ENCODE assay signal across 1 cellular context in the genomic region with DNA sequence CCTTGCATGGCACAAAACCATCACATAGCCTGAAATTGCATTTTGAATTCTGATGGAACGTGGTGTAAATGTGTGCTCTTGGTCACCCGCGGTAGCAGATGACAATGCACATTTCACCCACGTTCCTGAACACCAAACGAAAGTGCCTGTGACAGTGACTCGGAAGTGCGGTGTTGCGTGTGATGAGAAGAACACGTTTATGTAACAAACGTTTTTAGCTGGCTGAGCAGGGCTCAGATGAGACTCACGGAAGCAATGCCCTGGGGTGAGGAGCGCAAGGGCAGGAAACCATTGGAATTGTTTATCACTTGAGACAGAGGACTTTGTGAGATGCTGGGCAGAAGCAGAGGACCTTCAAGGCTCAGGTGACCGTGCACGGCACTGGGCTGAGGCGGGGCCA.
TF ChIP-seq lines count a peak whose summit lies in the region.

No MANE protein-coding gene starts in this region.

TF ChIP-seq in H1, 55 proteins besides CTCF, POLR2A, EP300 and RAD21 (continued from another document):
- TF ChIP-seq, protein P1, sequence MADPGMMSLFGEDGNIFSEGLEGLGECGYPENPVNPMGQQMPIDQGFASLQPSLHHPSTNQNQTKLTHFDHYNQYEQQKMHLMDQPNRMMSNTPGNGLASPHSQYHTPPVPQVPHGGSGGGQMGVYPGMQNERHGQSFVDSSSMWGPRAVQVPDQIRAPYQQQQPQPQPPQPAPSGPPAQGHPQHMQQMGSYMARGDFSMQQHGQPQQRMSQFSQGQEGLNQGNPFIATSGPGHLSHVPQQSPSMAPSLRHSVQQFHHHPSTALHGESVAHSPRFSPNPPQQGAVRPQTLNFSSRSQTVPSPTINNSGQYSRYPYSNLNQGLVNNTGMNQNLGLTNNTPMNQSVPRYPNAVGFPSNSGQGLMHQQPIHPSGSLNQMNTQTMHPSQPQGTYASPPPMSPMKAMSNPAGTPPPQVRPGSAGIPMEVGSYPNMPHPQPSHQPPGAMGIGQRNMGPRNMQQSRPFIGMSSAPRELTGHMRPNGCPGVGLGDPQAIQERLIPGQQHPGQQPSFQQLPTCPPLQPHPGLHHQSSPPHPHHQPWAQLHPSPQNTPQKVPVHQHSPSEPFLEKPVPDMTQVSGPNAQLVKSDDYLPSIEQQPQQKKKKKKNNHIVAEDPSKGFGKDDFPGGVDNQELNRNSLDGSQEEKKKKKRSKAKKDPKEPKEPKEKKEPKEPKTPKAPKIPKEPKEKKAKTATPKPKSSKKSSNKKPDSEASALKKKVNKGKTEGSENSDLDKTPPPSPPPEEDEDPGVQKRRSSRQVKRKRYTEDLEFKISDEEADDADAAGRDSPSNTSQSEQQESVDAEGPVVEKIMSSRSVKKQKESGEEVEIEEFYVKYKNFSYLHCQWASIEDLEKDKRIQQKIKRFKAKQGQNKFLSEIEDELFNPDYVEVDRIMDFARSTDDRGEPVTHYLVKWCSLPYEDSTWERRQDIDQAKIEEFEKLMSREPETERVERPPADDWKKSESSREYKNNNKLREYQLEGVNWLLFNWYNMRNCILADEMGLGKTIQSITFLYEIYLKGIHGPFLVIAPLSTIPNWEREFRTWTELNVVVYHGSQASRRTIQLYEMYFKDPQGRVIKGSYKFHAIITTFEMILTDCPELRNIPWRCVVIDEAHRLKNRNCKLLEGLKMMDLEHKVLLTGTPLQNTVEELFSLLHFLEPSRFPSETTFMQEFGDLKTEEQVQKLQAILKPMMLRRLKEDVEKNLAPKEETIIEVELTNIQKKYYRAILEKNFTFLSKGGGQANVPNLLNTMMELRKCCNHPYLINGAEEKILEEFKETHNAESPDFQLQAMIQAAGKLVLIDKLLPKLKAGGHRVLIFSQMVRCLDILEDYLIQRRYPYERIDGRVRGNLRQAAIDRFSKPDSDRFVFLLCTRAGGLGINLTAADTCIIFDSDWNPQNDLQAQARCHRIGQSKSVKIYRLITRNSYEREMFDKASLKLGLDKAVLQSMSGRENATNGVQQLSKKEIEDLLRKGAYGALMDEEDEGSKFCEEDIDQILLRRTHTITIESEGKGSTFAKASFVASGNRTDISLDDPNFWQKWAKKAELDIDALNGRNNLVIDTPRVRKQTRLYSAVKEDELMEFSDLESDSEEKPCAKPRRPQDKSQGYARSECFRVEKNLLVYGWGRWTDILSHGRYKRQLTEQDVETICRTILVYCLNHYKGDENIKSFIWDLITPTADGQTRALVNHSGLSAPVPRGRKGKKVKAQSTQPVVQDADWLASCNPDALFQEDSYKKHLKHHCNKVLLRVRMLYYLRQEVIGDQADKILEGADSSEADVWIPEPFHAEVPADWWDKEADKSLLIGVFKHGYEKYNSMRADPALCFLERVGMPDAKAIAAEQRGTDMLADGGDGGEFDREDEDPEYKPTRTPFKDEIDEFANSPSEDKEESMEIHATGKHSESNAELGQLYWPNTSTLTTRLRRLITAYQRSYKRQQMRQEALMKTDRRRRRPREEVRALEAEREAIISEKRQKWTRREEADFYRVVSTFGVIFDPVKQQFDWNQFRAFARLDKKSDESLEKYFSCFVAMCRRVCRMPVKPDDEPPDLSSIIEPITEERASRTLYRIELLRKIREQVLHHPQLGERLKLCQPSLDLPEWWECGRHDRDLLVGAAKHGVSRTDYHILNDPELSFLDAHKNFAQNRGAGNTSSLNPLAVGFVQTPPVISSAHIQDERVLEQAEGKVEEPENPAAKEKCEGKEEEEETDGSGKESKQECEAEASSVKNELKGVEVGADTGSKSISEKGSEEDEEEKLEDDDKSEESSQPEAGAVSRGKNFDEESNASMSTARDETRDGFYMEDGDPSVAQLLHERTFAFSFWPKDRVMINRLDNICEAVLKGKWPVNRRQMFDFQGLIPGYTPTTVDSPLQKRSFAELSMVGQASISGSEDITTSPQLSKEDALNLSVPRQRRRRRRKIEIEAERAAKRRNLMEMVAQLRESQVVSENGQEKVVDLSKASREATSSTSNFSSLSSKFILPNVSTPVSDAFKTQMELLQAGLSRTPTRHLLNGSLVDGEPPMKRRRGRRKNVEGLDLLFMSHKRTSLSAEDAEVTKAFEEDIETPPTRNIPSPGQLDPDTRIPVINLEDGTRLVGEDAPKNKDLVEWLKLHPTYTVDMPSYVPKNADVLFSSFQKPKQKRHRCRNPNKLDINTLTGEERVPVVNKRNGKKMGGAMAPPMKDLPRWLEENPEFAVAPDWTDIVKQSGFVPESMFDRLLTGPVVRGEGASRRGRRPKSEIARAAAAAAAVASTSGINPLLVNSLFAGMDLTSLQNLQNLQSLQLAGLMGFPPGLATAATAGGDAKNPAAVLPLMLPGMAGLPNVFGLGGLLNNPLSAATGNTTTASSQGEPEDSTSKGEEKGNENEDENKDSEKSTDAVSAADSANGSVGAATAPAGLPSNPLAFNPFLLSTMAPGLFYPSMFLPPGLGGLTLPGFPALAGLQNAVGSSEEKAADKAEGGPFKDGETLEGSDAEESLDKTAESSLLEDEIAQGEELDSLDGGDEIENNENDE (IDR thresholded peaks at IDR 0.05; ENCODE audit: insufficient replicate concordance, low read length), result no peak
- TF ChIP-seq TAF1 (IDR thresholded peaks at IDR 0.05; ENCODE audit: low read depth, low read length) (no peak), TAF7 (optimal IDR thresholded peaks at IDR 0.05; ENCODE audit: borderline replicate concordance, low read depth, low read length) (no peak), CTBP2 (IDR thresholded peaks at IDR 0.05; ENCODE audit: borderline replicate concordance, insufficient read depth, insufficient read length, low read length) (no peak), TBP (IDR thresholded peaks at IDR 0.05; ENCODE audit: low read depth, low read length) (no peak), ZNF274 (IDR thresholded peaks at IDR 0.05; ENCODE audit: borderline replicate concordance, extremely low read depth, low read length) (no peak), HDAC2 (IDR thresholded peaks at IDR 0.05; ENCODE audit: borderline replicate concordance in 1 of 2, low read depth in 2 of 2, low read length in 2 of 2) (no peak), JUND (IDR thresholded peaks at IDR 0.05; ENCODE audit: low read length) (no peak), EZH2 (IDR thresholded peaks at IDR 0.05; ENCODE audit: low read depth, low read length, severe bottlenecking) (no peak), SAP30 (IDR thresholded peaks at IDR 0.05; ENCODE audit: insufficient read depth, insufficient replicate concordance, low read length) (no peak), CBX8 (IDR thresholded peaks at IDR 0.05; ENCODE audit: borderline replicate concordance, low read depth, low read length) (no peak), PHF8 (conservative IDR thresholded peaks at IDR 0.05; ENCODE audit: low read depth, low read length) (no peak), FOSL1 (IDR thresholded peaks at IDR 0.05; ENCODE audit: insufficient read depth, low read depth, low read length) (no peak), NRF1 (IDR thresholded peaks at IDR 0.05; ENCODE audit: low read depth, low read length) (no peak), KDM5A (IDR thresholded peaks at IDR 0.05; ENCODE audit: low read length) (no peak), RNF2 (IDR thresholded peaks at IDR 0.05; ENCODE audit: borderline replicate concordance, low read depth, low read length, missing control alignments, poor library complexity, severe bottlenecking) (no peak)
- TF ChIP-seq, protein P2, sequence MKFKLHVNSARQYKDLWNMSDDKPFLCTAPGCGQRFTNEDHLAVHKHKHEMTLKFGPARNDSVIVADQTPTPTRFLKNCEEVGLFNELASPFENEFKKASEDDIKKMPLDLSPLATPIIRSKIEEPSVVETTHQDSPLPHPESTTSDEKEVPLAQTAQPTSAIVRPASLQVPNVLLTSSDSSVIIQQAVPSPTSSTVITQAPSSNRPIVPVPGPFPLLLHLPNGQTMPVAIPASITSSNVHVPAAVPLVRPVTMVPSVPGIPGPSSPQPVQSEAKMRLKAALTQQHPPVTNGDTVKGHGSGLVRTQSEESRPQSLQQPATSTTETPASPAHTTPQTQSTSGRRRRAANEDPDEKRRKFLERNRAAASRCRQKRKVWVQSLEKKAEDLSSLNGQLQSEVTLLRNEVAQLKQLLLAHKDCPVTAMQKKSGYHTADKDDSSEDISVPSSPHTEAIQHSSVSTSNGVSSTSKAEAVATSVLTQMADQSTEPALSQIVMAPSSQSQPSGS (IDR thresholded peaks at IDR 0.05; ENCODE audit: low read length), result no peak
- TF ChIP-seq, protein P3, sequence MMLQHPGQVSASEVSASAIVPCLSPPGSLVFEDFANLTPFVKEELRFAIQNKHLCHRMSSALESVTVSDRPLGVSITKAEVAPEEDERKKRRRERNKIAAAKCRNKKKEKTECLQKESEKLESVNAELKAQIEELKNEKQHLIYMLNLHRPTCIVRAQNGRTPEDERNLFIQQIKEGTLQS (IDR thresholded peaks at IDR 0.05; ENCODE audit: insufficient read depth, low read depth, low read length), result no peak
TF ChIP-seq in H1: peak in this region for 0.
